Comparison of ENCODE assay signal across 17 cellular contexts in genomic region chr19:34504273-34504808, GRCh38. TPM values are rescaled to one million over a fixed set of nuclear protein-coding genes. Genes with fewer than 3 reads are reported as not detected.
DNase-seq lines count a peak whose midpoint lies in the region; ATAC-seq and TF ChIP-seq lines count a peak whose summit lies in the region.
"Had no signal": no experiment of that assay in that cellular context is flagged by ENCODE, and none has a peak within 500 bp of the region (broad histone marks: within the 10 kb centered on the region; RNA-seq: fewer than 3 reads in every experiment).

No MANE protein-coding gene starts in this region.

- peak; percentile 26 for DNase-seq in activated CD8-positive, alpha-beta memory T cell treated with anti-CD3 and anti-CD28 coated beads for 24 hours
- no peak for DNase-seq in activated CD8-positive, alpha-beta memory T cell treated with anti-CD3 and anti-CD28 coated beads, Interleukin-2, amount 50 U/mL, for 4 hours
- DNase-seq in lung (ENCODE audit: low spot score) (peak; percentile 27), midbrain (lab: John Stamatoyannopoulos, UW) (no peak), COLO668 (lab: John Stamatoyannopoulos, UW; ENCODE audit: unreplicated experiment) (no peak)
- DNase-seq: 8988T, COR-L47, GDM1, GOT3, MM.1S, NCI-H1105, NCI-H1694, NCI-H2081 treated with DMSO at 0.1 percent for 48 hours had no signal

- H3K27ac ChIP-seq in HEK293 (ENCODE audit: extremely low read depth, low read depth, low read length) (no peak overlapping the region), lung (ENCODE audit: low read depth in 1 of 2, low read length in 1 of 2) (no peak overlapping the region), subcutaneous abdominal adipose tissue (ENCODE audit: low read depth, low read length) (peak overlapping the region; percentile 41)

- ATAC-seq in lung (ENCODE audit: insufficient read depth, low FRiP score) (no peak), GM18858 (IDR thresholded peaks at IDR 0.05; ENCODE audit: unreplicated experiment) (no peak)
- ATAC-seq: GM12878 had no signal

- H3K27me3 ChIP-seq in lung (ENCODE audit: control insufficient read depth, insufficient read depth) (no peaks in the 10 kb centered on the region), subcutaneous abdominal adipose tissue (ENCODE audit: control insufficient read depth in 5 of 5, insufficient read depth in 4 of 5, low read length in 5 of 5) (no peaks in the 10 kb centered on the region)

- WGBS in lung, 2 donors, result 72 to 79% methylated on average over 6 of the region's 6 CpGs

- peak overlapping the region in 1 of 5 donors; percentile 10 for H3K9ac ChIP-seq in subcutaneous abdominal adipose tissue (ENCODE audit: low read length in 5 of 5)

- peaks cover 7% of the 10 kb centered on the region for H3K4me1 ChIP-seq in HEK293 (ENCODE audit: control insufficient read depth, insufficient read depth, low read length)
- H3K4me1 ChIP-seq in lung (ENCODE audit: control insufficient read depth in 2 of 2, insufficient read depth in 2 of 2, low read length in 2 of 2), result peaks cover 0 to 5% of the 10 kb centered on the region in 2 donors
- peaks cover 4 to 44% (median 33%) of the 10 kb centered on the region in 5 donors for H3K4me1 ChIP-seq in subcutaneous abdominal adipose tissue (ENCODE audit: control insufficient read depth in 5 of 5, insufficient read depth in 5 of 5, low read length in 5 of 5)

- H3K9me3 ChIP-seq in HEK293 (ENCODE audit: control insufficient read depth, insufficient read depth, low read depth, low read length) (no peaks in the 10 kb centered on the region), lung (ENCODE audit: control insufficient read depth in 2 of 2, insufficient read depth in 1 of 2, low read length in 1 of 2) (no peaks in the 10 kb centered on the region), subcutaneous abdominal adipose tissue (ENCODE audit: control insufficient read depth in 5 of 5, low read length in 5 of 5) (no peaks in the 10 kb centered on the region)

- POLR2A ChIA-PET in HEK293 (lab: Yijun Ruan, JAX), result no interaction called here

- TF ChIP-seq CTCF in HEK293 (tag by site-specific recombination; IDR thresholded peaks at IDR 0.05), result no peak
- no peak for TF ChIP-seq CTCF in lung (IDR thresholded peaks at IDR 0.05; ENCODE audit: control extremely low read depth, extremely low read depth)

- no peaks in the 10 kb centered on the region; a peak in 1 of 3 replicates for H3K36me3 ChIP-seq in HEK293 (ENCODE audit: control insufficient read depth in 2 of 2, insufficient read depth in 1 of 2, low read length in 2 of 2)
- peaks cover 0 to 4% of the 10 kb centered on the region in 2 donors for H3K36me3 ChIP-seq in lung (ENCODE audit: control insufficient read depth in 2 of 2, insufficient read depth in 2 of 2, low read length in 2 of 2)
- H3K36me3 ChIP-seq in subcutaneous abdominal adipose tissue (ENCODE audit: control insufficient read depth in 5 of 5, insufficient read depth in 5 of 5, low read length in 5 of 5), result peaks cover 0 to 5% (median 1%) of the 10 kb centered on the region in 5 donors

- CTCF ChIA-PET in HEK293 (lab: Yijun Ruan, JAX), result interaction anchor here (1.2 kb wide), 1 partner anchor 11 kb away, joined by 3 read pairs; no protein-coding TSS in a partner anchor

- H3K4me3 ChIP-seq in HEK293 (ENCODE audit: low read depth, low read length) (no peak overlapping the region), lung (no peak overlapping the region), subcutaneous abdominal adipose tissue (ENCODE audit: low read depth in 1 of 5, low read length in 5 of 5) (no peak overlapping the region)
- H3K4me3 ChIP-seq: GM12878 had no signal

TF ChIP-seq in HEK293, 187 proteins besides CTCF, POLR2A, EP300 and RAD21:
- no peak for TF ChIP-seq ZNF596 (tag by site-specific recombination; IDR thresholded peaks at IDR 0.05)
- TF ChIP-seq GLIS2 (tag by site-specific recombination; IDR thresholded peaks at IDR 0.05), result 0 out of 2 replicates have a peak, but pooled peaks have one; percentile 11

RNA-seq across cellular contexts. Expression of gene WTIP, which starts 22.8 kb away (rescaled TPM):
- total RNA-seq in lung, result 10 to 100 TPM; 13.4 to 31.9 TPM
- 10 to 100 TPM in 1 of 2 donors, 1 to 10 TPM in 1; 6.4 to 12.8 TPM for polyA plus RNA-seq in lung

Comparison
In these comparisons a context has a peak if more than half of its experiments do, and no peak if none do; other contexts are left out.
1. DNase-seq: peak in activated CD8-positive, alpha-beta memory T cell treated with anti-CD3 and anti-CD28 coated beads for 24 hours (single experiment) and lung (single experiment); none in activated CD8-positive, alpha-beta memory T cell treated with anti-CD3 and anti-CD28 coated beads, Interleukin-2, amount 50 U/mL, for 4 hours (single experiment), midbrain (single experiment) and COLO668 (single experiment).